Comparison of ENCODE assay signal across 29 cellular contexts in the genomic region with DNA sequence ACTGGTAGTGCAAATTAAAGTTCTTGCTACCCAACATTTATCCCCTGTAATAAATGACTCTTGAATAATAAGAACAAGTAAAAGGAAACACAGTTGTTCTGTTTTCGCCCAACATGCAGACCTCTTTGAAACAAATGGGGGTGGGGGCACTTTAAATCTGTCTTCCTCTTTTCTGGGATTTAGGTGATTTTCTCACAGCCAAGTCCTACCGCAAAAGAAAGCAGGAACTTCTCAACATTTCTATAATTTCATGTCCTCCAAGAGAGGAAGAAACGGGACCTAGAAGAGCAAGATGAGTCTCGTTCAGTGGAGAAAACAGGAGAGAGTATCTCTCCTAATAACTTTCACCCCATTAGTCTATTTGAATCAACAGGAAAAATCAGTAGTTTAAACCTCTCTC. TPM values are rescaled to one million over a fixed set of nuclear protein-coding genes. Genes with fewer than 3 reads are reported as not detected.
A peak's percentile ranks its signal among the peaks of the same experiment; 100 is the strongest.
DNase-seq lines count a peak whose midpoint lies in the region; TF ChIP-seq lines count a peak whose summit lies in the region.
"Had no signal": no experiment of that assay in that cellular context is flagged by ENCODE, and none has a peak within 500 bp of the region (broad histone marks: within the 10 kb centered on the region; RNA-seq: fewer than 3 reads in every experiment).

No MANE protein-coding gene starts in this region.

- peaks cover 1% of the 10 kb centered on the region for H3K36me3 Mint-ChIP-seq in IgD-negative memory B cell
- peaks cover 18% of the 10 kb centered on the region for H3K36me3 Mint-ChIP-seq in glutamatergic neuron (ENCODE audit: unreplicated experiment)
- no peaks in the 10 kb centered on the region for H3K36me3 Mint-ChIP-seq in HFFc6 (ENCODE audit: low read depth)

- peak overlapping the region; percentile 53 to 93 (median 92) for H3K27ac Mint-ChIP-seq in IgD-negative memory B cell
- H3K27ac Mint-ChIP-seq in glutamatergic neuron (ENCODE audit: unreplicated experiment) = peak overlapping the region; percentile 85
- no peak overlapping the region for H3K27ac Mint-ChIP-seq in HFFc6
- H3K27ac Mint-ChIP-seq: activated naive CD4-positive, alpha-beta T cell treated with anti-CD3 and anti-CD28 coated beads for 36 hours; endodermal cell had no signal

- H3K4me3 Mint-ChIP-seq in IgD-negative memory B cell (peak overlapping the region in 1 of 4 donors; percentile 84), glutamatergic neuron (ENCODE audit: unreplicated experiment) (peak overlapping the region; percentile 97), HFFc6 (no peak overlapping the region)
- H3K4me3 Mint-ChIP-seq: activated naive CD4-positive, alpha-beta T cell treated with anti-CD3 and anti-CD28 coated beads for 36 hours; endodermal cell had no signal

- DNase-seq in AML-193 (lab: John Stamatoyannopoulos, UW) = peak; percentile 36 to 47
- DNase-seq in SIG-M5 treated with dmso at 0.1 percent for 504 hours (lab: John Stamatoyannopoulos, UW; ENCODE audit: unreplicated experiment) = peak; percentile 51
- DNase-seq in glutamatergic neuron = no peak
- no peak for DNase-seq in NCI-H2029 treated with DMSO at 0.1 percent for 48 hours (lab: John Stamatoyannopoulos, UW)
- no peak for DNase-seq in activated CD4-positive, alpha-beta T cell treated with anti-CD3 and anti-CD28 coated beads, Interleukin-2, amount 50 U/mL, for 48 hours
- no peak for DNase-seq in HFFc6
- no peak for DNase-seq in NCI-H446 treated with DMSO at 0.1 percent for 48 hours (lab: John Stamatoyannopoulos, UW)
- DNase-seq: ACHN; activated CD4-positive, alpha-beta T cell treated with anti-CD3 and anti-CD28 coated beads for 48 hours; activated naive CD4-positive, alpha-beta T cell treated with anti-CD3 and anti-CD28 coated beads for 36 hours; anterior cingulate cortex; Caco-2; DMS79 treated with DMSO at 0.1 percent for 48 hours; endodermal cell; foreskin fibroblast; GF-D8; left cardiac atrium; mammary epithelial cell; NCI-H1048; NCI-H187; NCI-H526 treated with DMSO at 0.1 percent for 48 hours; stimulated activated CD4-positive, alpha-beta T cell treated with anti-CD3 and anti-CD28 coated beads, Interleukin-15, amount 100 ng/mL, for 24 hours; stimulated activated naive CD4-positive, alpha-beta T cell; T-helper 9 cell; WERI-Rb-1 had no signal

- TF ChIP-seq CTCF in glutamatergic neuron (IDR thresholded peaks at IDR 0.05; ENCODE audit: partially characterized antibody, unreplicated experiment) (no peak), HFFc6 (IDR thresholded peaks at IDR 0.05) (no peak)

- peaks cover 20 to 27% (median 23%) of the 10 kb centered on the region in 3 donors for H3K4me1 Mint-ChIP-seq in IgD-negative memory B cell
- H3K4me1 Mint-ChIP-seq in glutamatergic neuron (ENCODE audit: low read depth, unreplicated experiment) = peaks cover 33% of the 10 kb centered on the region
- H3K4me1 Mint-ChIP-seq in HFFc6 (ENCODE audit: low read depth) = peaks cover 13% of the 10 kb centered on the region

- H3K9me3 Mint-ChIP-seq in IgD-negative memory B cell = peaks cover 0 to 15% (median 0%) of the 10 kb centered on the region in 3 donors
- H3K9me3 Mint-ChIP-seq in glutamatergic neuron (ENCODE audit: unreplicated experiment) = peaks cover 56% of the 10 kb centered on the region
- H3K9me3 Mint-ChIP-seq in HFFc6 = no peaks in the 10 kb centered on the region; the same call in 1 of the 2 replicates
- H3K9me3 Mint-ChIP-seq: endodermal cell had no signal

- H3K27me3 Mint-ChIP-seq in IgD-negative memory B cell (peaks cover 65% of the 10 kb centered on the region), glutamatergic neuron (ENCODE audit: unreplicated experiment) (peaks cover 43% of the 10 kb centered on the region), HFFc6 (ENCODE audit: insufficient read depth) (peaks cover 63% of the 10 kb centered on the region)

RNA-seq across cellular contexts. Expression of gene POU4F1, which starts 3.4 kb away (rescaled TPM):
- not detected for polyA plus RNA-seq in IgD-negative memory B cell
- total RNA-seq in glutamatergic neuron (ENCODE audit: unreplicated experiment) = 125 TPM
- total RNA-seq in HFFc6 (2021; fragmentation: NEBNext Ultra II Directional; extraction: Animal tissue kit (Norgen Biotek cat#: 25700)) = not detected
- total RNA-seq: cardiac muscle cell, left cardiac atrium, mammary epithelial cell, RPMI7951, ureter had no signal
- polyA plus RNA-seq: mammary epithelial cell had no signal

RNA-seq across cellular contexts. Expression of gene OBI1, which starts 59.0 kb away (rescaled TPM):
- 9.8 TPM for polyA plus RNA-seq in IgD-negative memory B cell
- total RNA-seq in glutamatergic neuron (ENCODE audit: unreplicated experiment) = 16.7 TPM
- 10 to 100 TPM in 4 of 6 experiments, 1 to 10 TPM in 2; 7.4 to 10.6 (median 10.3) TPM for total RNA-seq in HFFc6 (2021; fragmentation: NEBNext Ultra II Directional; extraction: Animal tissue kit (Norgen Biotek cat#: 25700))

Comparison
In these comparisons a context has a peak if more than half of its experiments do, and no peak if none do; other contexts are left out.
1. DNase-seq: peak in AML-193 (2 of 2) and SIG-M5 treated with dmso at 0.1 percent for 504 hours (single experiment); none in glutamatergic neuron (single experiment), NCI-H2029 treated with DMSO at 0.1 percent for 48 hours (single experiment), activated CD4-positive, alpha-beta T cell treated with anti-CD3 and anti-CD28 coated beads, Interleukin-2, amount 50 U/mL, for 48 hours (0 of 2), HFFc6 (single experiment) and NCI-H446 treated with DMSO at 0.1 percent for 48 hours (single experiment).
2. RNA of gene POU4F1, which starts 3.4 kb away (total RNA-seq): 125 TPM in glutamatergic neuron (single experiment); not detected in HFFc6; every median in the first group is over 100 times any median in the second.